In genomic region chr3:45224824-45225464, GRCh38 we compare ENCODE assay signal across 8 cellular contexts. TPM values are rescaled to one million over a fixed set of nuclear protein-coding genes. Genes with fewer than 3 reads are reported as not detected.
DNase-seq lines count a peak whose midpoint lies in the region; ATAC-seq and TF ChIP-seq lines count a peak whose summit lies in the region.

No MANE protein-coding gene starts in this region.

- in situ Hi-C loops in T47D (cut with HindIII; ENCODE audit: low pct_unique_long_range_greater_than_20kb, low sequenced_read_pairs) = no loop called here

- peak; percentile 68 for TF ChIP-seq CTCF in CD14-positive monocyte (IDR thresholded peaks at IDR 0.05)
- peak; percentile 84 for TF ChIP-seq CTCF in RWPE2 (IDR thresholded peaks at IDR 0.05; ENCODE audit: poor library complexity, severe bottlenecking)

- H3K27ac Mint-ChIP-seq in CD14-positive monocyte = peak overlapping the region in 2 of 7 donors; percentile 78 to 79

- H3K4me1 ChIP-seq in RWPE2 (ENCODE audit: insufficient read depth, poor library complexity, severe bottlenecking) = peaks cover 10% of the 10 kb centered on the region

- peaks cover 0 to 6% (median 5%) of the 10 kb centered on the region in 7 donors for H3K9me3 Mint-ChIP-seq in CD14-positive monocyte

- no peaks in the 10 kb centered on the region for H3K27me3 ChIP-seq in RWPE2 (ENCODE audit: insufficient read depth, poor library complexity, severe bottlenecking)

- intact Hi-C loops in CD14-positive monocyte (cut with micrococcal nuclease) = loop anchor here (2.0 to 10.0 kb wide), 3 partner anchors 274 to 440 kb away; no protein-coding TSS in a partner anchor

- DNase-seq in CD14-positive monocyte (ENCODE audit: low spot score) (peak; percentile 66), RWPE2 (ENCODE audit: low spot score) (no peak), T47D (ENCODE audit: low read depth in 1 of 2, low spot score in 1 of 2) (peak; percentile 82 to 83), retina (peak; percentile 83)

- peak overlapping the region; percentile 81 to 92 for H3K4me3 Mint-ChIP-seq in CD14-positive monocyte

- peaks cover 5 to 6% of the 10 kb centered on the region in 2 donors for H3K36me3 Mint-ChIP-seq in CD14-positive monocyte

- peak overlapping the region; percentile 51 for H3K27ac ChIP-seq in RWPE2 (ENCODE audit: poor library complexity, severe bottlenecking)

- H3K4me3 ChIP-seq in RWPE2 (ENCODE audit: severe bottlenecking) = peak overlapping the region; percentile 67
- peak overlapping the region; percentile 74 for H3K4me3 ChIP-seq in iPS-18c (ENCODE audit: insufficient read depth, low read depth, low read length)

- H3K4me1 Mint-ChIP-seq in CD14-positive monocyte = peaks cover 8% of the 10 kb centered on the region

- peaks cover 59 to 67% (median 62%) of the 10 kb centered on the region in 3 donors for H3K27me3 Mint-ChIP-seq in CD14-positive monocyte (ENCODE audit: low read depth in 3 of 3)

- ATAC-seq in GM18907 (IDR thresholded peaks at IDR 0.05; ENCODE audit: unreplicated experiment) (peak; percentile 46), HG03521 (IDR thresholded peaks at IDR 0.05; ENCODE audit: unreplicated experiment) (peak; percentile 27), RWPE2 (ENCODE audit: low read depth) (peak; percentile 70), GM21447 (IDR thresholded peaks at IDR 0.05; ENCODE audit: unreplicated experiment) (no peak)

- no peaks in the 10 kb centered on the region for H3K9me3 ChIP-seq in RWPE2 (ENCODE audit: severe bottlenecking)
- H3K9me3 ChIP-seq in iPS-18c (ENCODE audit: control insufficient read depth, insufficient read depth, low read length) = no peaks in the 10 kb centered on the region

- no peaks in the 10 kb centered on the region for H3K36me3 ChIP-seq in RWPE2 (ENCODE audit: low read depth)

RNA-seq across cellular contexts. Expression of gene TMEM158, which starts 1.1 kb away (rescaled TPM):
- under 1 TPM in 1 of 2 donors, not detected in 1; 0.19 TPM for polyA plus RNA-seq in CD14-positive monocyte
